1 cellular context compared by ENCODE assay signal in genomic region chr6:4192173-4192572, GRCh38.
TF ChIP-seq lines count a peak whose summit lies in the region.

No MANE protein-coding gene starts in this region.

TF ChIP-seq in IMR-90, 13 proteins besides CTCF, POLR2A, EP300 and RAD21 (continued from another document):
- TF ChIP-seq ELK1 (IDR thresholded peaks at IDR 0.05; ENCODE audit: borderline replicate concordance, low read depth, low read length) (no peak), RCOR1 (IDR thresholded peaks at IDR 0.05; ENCODE audit: insufficient replicate concordance, low read length) (no peak), FOS (IDR thresholded peaks at IDR 0.05; ENCODE audit: low read depth, low read length) (no peak), CHD1 (IDR thresholded peaks at IDR 0.05; ENCODE audit: low read depth, low read length) (no peak), NFE2L2 (IDR thresholded peaks at IDR 0.05; ENCODE audit: low read depth, low read length) (no peak)
